16 cellular contexts compared by ENCODE assay signal in the genomic region with DNA sequence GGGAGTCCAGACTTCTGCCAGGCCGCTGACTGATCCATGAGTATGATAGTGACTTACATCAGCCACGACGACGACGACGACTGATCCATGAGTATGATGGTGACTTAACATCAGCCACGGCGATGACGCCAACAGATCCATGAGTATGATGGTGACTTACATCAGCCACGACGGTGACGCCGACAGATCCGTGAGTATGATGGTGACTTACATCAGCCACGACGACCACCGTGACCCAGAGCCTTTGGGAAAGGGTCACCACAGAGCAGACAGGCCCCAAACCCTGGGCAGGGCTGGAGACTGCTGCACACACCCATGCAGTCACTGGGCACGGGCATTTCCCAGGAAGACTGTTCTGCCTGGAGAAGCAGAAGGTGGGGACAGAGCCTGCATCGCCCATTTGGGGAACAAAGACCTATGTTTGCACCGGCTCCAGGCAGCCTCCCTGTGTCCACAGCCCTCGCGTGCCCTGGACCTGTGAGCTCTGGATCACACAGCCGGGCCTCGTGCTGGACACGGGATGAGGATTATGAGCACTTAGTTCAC.
"Had no signal": no experiment of that assay in that cellular context is flagged by ENCODE, and none has a peak within 500 bp of the region (broad histone marks: within the 10 kb centered on the region; RNA-seq: fewer than 3 reads in every experiment).

No MANE protein-coding gene starts in this region.

- H3K9me3 Mint-ChIP-seq: activated naive CD4-positive, alpha-beta T cell treated with anti-CD3 and anti-CD28 coated beads, Interleukin-2, amount 10 ng/mL, durations not matched to agents 7 days and 5 days; activated T-cell treated with anti-CD3 and anti-CD28 coated beads, Interleukin-2, amount 50 U/mL, for 24 hours; mesothelial cell of epicardium; neural crest cell had no signal

- H3K4me1 Mint-ChIP-seq: activated naive CD4-positive, alpha-beta T cell treated with anti-CD3 and anti-CD28 coated beads, Interleukin-2, amount 10 ng/mL, durations not matched to agents 7 days and 5 days; mesothelial cell of epicardium had no signal

- H3K27ac Mint-ChIP-seq: activated naive CD4-positive, alpha-beta T cell treated with anti-CD3 and anti-CD28 coated beads, Interleukin-2, amount 10 ng/mL, durations not matched to agents 7 days and 5 days; activated T-cell treated with anti-CD3 and anti-CD28 coated beads, Interleukin-2, amount 50 U/mL, for 24 hours; mesothelial cell of epicardium had no signal

- H3K4me3 ChIP-seq: cardiac muscle cell, esophagus squamous epithelium, pancreas, SJSA1, suprapubic skin had no signal

- H3K27me3 ChIP-seq: cardiac muscle cell, esophagus squamous epithelium, pancreas had no signal

- FAIRE-seq: pancreas, TTC549 had no signal

- H3K9me3 ChIP-seq: esophagus squamous epithelium, pancreas, suprapubic skin had no signal

- H3K4me3 Mint-ChIP-seq: activated naive CD4-positive, alpha-beta T cell treated with anti-CD3 and anti-CD28 coated beads, Interleukin-2, amount 10 ng/mL, durations not matched to agents 7 days and 5 days; activated T-cell treated with anti-CD3 and anti-CD28 coated beads, Interleukin-2, amount 50 U/mL, for 24 hours; mesothelial cell of epicardium; neural crest cell had no signal

- ATAC-seq: pancreas had no signal

- H3K27ac ChIP-seq: cardiac muscle cell, esophagus squamous epithelium, pancreas, SJSA1, suprapubic skin had no signal

- H3K36me3 ChIP-seq: cardiac muscle cell, esophagus squamous epithelium, pancreas, SJSA1, suprapubic skin had no signal

- H3K4me1 ChIP-seq: esophagus squamous epithelium, pancreas, SJSA1, suprapubic skin had no signal

- H3K36me3 Mint-ChIP-seq: activated naive CD4-positive, alpha-beta T cell treated with anti-CD3 and anti-CD28 coated beads, Interleukin-2, amount 10 ng/mL, durations not matched to agents 7 days and 5 days; mesothelial cell of epicardium had no signal

- DNase-seq: activated naive CD4-positive, alpha-beta T cell treated with anti-CD3 and anti-CD28 coated beads, Interleukin-2, amount 10 ng/mL, durations not matched to agents 7 days and 5 days; activated T-cell treated with anti-CD3 and anti-CD28 coated beads, Interleukin-2, amount 50 U/mL, for 24 hours; esophagus squamous epithelium; hippocampal formation; kidney glomerular epithelial cell; pancreas; stimulated activated CD4-positive, alpha-beta T cell treated with anti-CD3 and anti-CD28 coated beads, Interleukin-15, amount 100 ng/mL, for 24 hours; stimulated activated CD4-positive, alpha-beta T cell treated with anti-CD3 and anti-CD28 coated beads, Interleukin-4, amount 100 ng/mL, for 1 hour; stimulated activated naive CD4-positive, alpha-beta T cell treated with Interleukin-2 at 50 U/mL for 16 hours; SW 1271 had no signal
